15 cellular contexts compared by ENCODE assay signal in genomic region chr7:148584154-148584827, GRCh38. TPM values are rescaled to one million over a fixed set of nuclear protein-coding genes. Genes with fewer than 3 reads are reported as not detected.
A peak's percentile ranks its signal among the peaks of the same experiment; 100 is the strongest.
DNase-seq lines count a peak whose midpoint lies in the region; ATAC-seq and TF ChIP-seq lines count a peak whose summit lies in the region.
"Had no signal": no experiment of that assay in that cellular context is flagged by ENCODE, and none has a peak within 500 bp of the region (broad histone marks: within the 10 kb centered on the region; RNA-seq: fewer than 3 reads in every experiment).

No MANE protein-coding gene starts in this region.

- peak overlapping the region; percentile 53 to 81 for H3K4me3 Mint-ChIP-seq in CD14-positive monocyte
- H3K4me3 Mint-ChIP-seq: IgD-negative memory B cell had no signal

- H3K9me3 Mint-ChIP-seq in CD14-positive monocyte = peaks cover 0 to 3% (median 0%) of the 10 kb centered on the region in 7 donors
- H3K9me3 Mint-ChIP-seq: IgD-negative memory B cell had no signal

- H3K4me1 Mint-ChIP-seq in CD14-positive monocyte = peaks cover 55% of the 10 kb centered on the region

- peaks cover 0 to 2% (median 0%) of the 10 kb centered on the region in 3 donors for H3K27me3 Mint-ChIP-seq in CD14-positive monocyte (ENCODE audit: low read depth in 3 of 3)
- H3K27me3 Mint-ChIP-seq: IgD-negative memory B cell had no signal

- H3K27ac Mint-ChIP-seq in CD14-positive monocyte = peak overlapping the region in 6 of 7 donors; percentile 63 to 90 (median 82)
- H3K27ac Mint-ChIP-seq: IgD-negative memory B cell had no signal

- peak; percentile 87 for ATAC-seq in GM18861 (IDR thresholded peaks at IDR 0.05; ENCODE audit: unreplicated experiment)
- peak; percentile 61 for ATAC-seq in HG02571 (IDR thresholded peaks at IDR 0.05; ENCODE audit: unreplicated experiment)
- ATAC-seq in HG03460 (IDR thresholded peaks at IDR 0.05; ENCODE audit: unreplicated experiment) = peak; percentile 89
- no peak for ATAC-seq in omental fat pad (ENCODE audit: low FRiP score)
- no peak for ATAC-seq in HG02763 (IDR thresholded peaks at IDR 0.05; ENCODE audit: unreplicated experiment)

- DNase-seq in CD14-positive monocyte (ENCODE audit: low spot score) (no peak), ecto neural progenitor cell (ENCODE audit: low spot score) (no peak), islet precursor cell (no peak), omental fat pad (ENCODE audit: low spot score) (no peak)
- DNase-seq: activated gamma-delta T cell treated with Interleukin-2 at 50 U/mL for 16 hours; effector CD4-positive, alpha-beta T cell; NCI-H510A; tibial artery had no signal

- TF ChIP-seq CTCF in CD14-positive monocyte (IDR thresholded peaks at IDR 0.05) = no peak
- TF ChIP-seq CTCF in omental fat pad (IDR thresholded peaks at IDR 0.05) = no peak

- intact Hi-C loops in CD14-positive monocyte (cut with micrococcal nuclease) = no loop called here

- H3K36me3 Mint-ChIP-seq in CD14-positive monocyte = no peaks in the 10 kb centered on the region
- H3K36me3 Mint-ChIP-seq: IgD-negative memory B cell had no signal

RNA-seq across cellular contexts. Expression of gene C7orf33, which starts 6.3 kb away (rescaled TPM):
- not detected for polyA plus RNA-seq in CD14-positive monocyte
- total RNA-seq in omental fat pad = not detected
- total RNA-seq: myocyte; T-helper 2 cell treated with Interferon-gamma antibody and Interleukin-4, amounts not matched to agents 100 ng/mL and 5 ng/mL, for 36 hours had no signal
- polyA plus RNA-seq: IgD-negative memory B cell had no signal

Comparison
In these comparisons a context has a peak if more than half of its experiments do, and no peak if none do; other contexts are left out.
1. ATAC-seq: peak in GM18861 (single experiment), HG02571 (single experiment) and HG03460 (single experiment); none in omental fat pad (single experiment) and HG02763 (single experiment).